ENCODE assay signal across 8 cellular contexts in genomic region chr13:114118763-114119123, GRCh38. TPM values are rescaled to one million over a fixed set of nuclear protein-coding genes. Genes with fewer than 3 reads are reported as not detected.
A peak's percentile ranks its signal among the peaks of the same experiment; 100 is the strongest.
DNase-seq lines count a peak whose midpoint lies in the region; ATAC-seq, FAIRE-seq and TF ChIP-seq lines count a peak whose summit lies in the region.

No MANE protein-coding gene starts in this region.

- no peaks in the 10 kb centered on the region for H3K27me3 Mint-ChIP-seq in activated naive CD8-positive, alpha-beta T cell treated with anti-CD3 and anti-CD28 coated beads, Interleukin-2, amount 50 U/mL, for 24 hours
- no peaks in the 10 kb centered on the region for H3K27me3 Mint-ChIP-seq in stimulated activated memory B cell treated with anti-CD40 and anti-IgM and Interleukin-4, amounts not matched to agents 10 μg/mL and 1 μg/mL and 100 μg/mL, for 72 hours

- ATAC-seq in activated naive CD8-positive, alpha-beta T cell treated with anti-CD3 and anti-CD28 coated beads, Interleukin-2, amount 50 U/mL, for 24 hours, result no peak
- ATAC-seq in stimulated activated memory B cell treated with anti-CD40 and anti-IgM and Interleukin-4, amounts not matched to agents 10 μg/mL and 1 μg/mL and 100 μg/mL, for 72 hours, result peak; percentile 14
- no peak for ATAC-seq in foreskin keratinocyte

- H3K36me3 ChIP-seq in iPS-20b (ENCODE audit: insufficient read depth, low read depth, low read length), result no peaks in the 10 kb centered on the region

- H3K27ac ChIP-seq in iPS-20b (ENCODE audit: low read length), result no peak overlapping the region
- H3K27ac ChIP-seq in foreskin keratinocyte, result no peak overlapping the region

- no peak for FAIRE-seq in H54 (lab: Jason Lieb, UNC)

- no peaks in the 10 kb centered on the region for H3K9me3 Mint-ChIP-seq in activated naive CD8-positive, alpha-beta T cell treated with anti-CD3 and anti-CD28 coated beads, Interleukin-2, amount 50 U/mL, for 24 hours
- no peaks in the 10 kb centered on the region for H3K9me3 Mint-ChIP-seq in stimulated activated memory B cell treated with anti-CD40 and anti-IgM and Interleukin-4, amounts not matched to agents 10 μg/mL and 1 μg/mL and 100 μg/mL, for 72 hours

- H3K4me3 Mint-ChIP-seq in activated naive CD8-positive, alpha-beta T cell treated with anti-CD3 and anti-CD28 coated beads, Interleukin-2, amount 50 U/mL, for 24 hours, result peak overlapping the region; percentile 34
- no peak overlapping the region for H3K4me3 Mint-ChIP-seq in stimulated activated memory B cell treated with anti-CD40 and anti-IgM and Interleukin-4, amounts not matched to agents 10 μg/mL and 1 μg/mL and 100 μg/mL, for 72 hours

- peaks cover 10% of the 10 kb centered on the region for H3K4me1 ChIP-seq in iPS-20b (ENCODE audit: insufficient read depth, low read length)
- H3K4me1 ChIP-seq in foreskin keratinocyte, result peaks cover 20% of the 10 kb centered on the region

- peak overlapping the region; percentile 32 for H3K27ac Mint-ChIP-seq in activated naive CD8-positive, alpha-beta T cell treated with anti-CD3 and anti-CD28 coated beads, Interleukin-2, amount 50 U/mL, for 24 hours
- H3K27ac Mint-ChIP-seq in stimulated activated memory B cell treated with anti-CD40 and anti-IgM and Interleukin-4, amounts not matched to agents 10 μg/mL and 1 μg/mL and 100 μg/mL, for 72 hours, result peak overlapping the region; percentile 66

- peak overlapping the region; percentile 54; the same call in 1 of the 2 replicates for H3K9ac ChIP-seq in iPS-20b (ENCODE audit: low read depth, low read length)

- no peaks in the 10 kb centered on the region for H3K27me3 ChIP-seq in iPS-20b (ENCODE audit: insufficient read depth, low read length)
- no peaks in the 10 kb centered on the region for H3K27me3 ChIP-seq in foreskin keratinocyte

- DNase-seq in H54 (ENCODE audit: insufficient read length, low spot score) (no peak), GF-D8 (lab: John Stamatoyannopoulos, UW) (no peak), C1 segment of cervical spinal cord (lab: John Stamatoyannopoulos, UW) (no peak), NCI-H1694 (lab: John Stamatoyannopoulos, UW) (no peak), foreskin keratinocyte (no peak)
- no peak for DNase-seq in activated naive CD8-positive, alpha-beta T cell treated with anti-CD3 and anti-CD28 coated beads, Interleukin-2, amount 50 U/mL, for 24 hours

- peak overlapping the region; percentile 60; the same call in 1 of the 2 replicates for H3K4me3 ChIP-seq in iPS-20b (ENCODE audit: low read length)

- peaks cover 78% of the 10 kb centered on the region for H3K4me1 Mint-ChIP-seq in activated naive CD8-positive, alpha-beta T cell treated with anti-CD3 and anti-CD28 coated beads, Interleukin-2, amount 50 U/mL, for 24 hours
- H3K4me1 Mint-ChIP-seq in stimulated activated memory B cell treated with anti-CD40 and anti-IgM and Interleukin-4, amounts not matched to agents 10 μg/mL and 1 μg/mL and 100 μg/mL, for 72 hours, result peaks cover 67% of the 10 kb centered on the region

- peak; percentile 10; the same call in 1 of the 2 replicates for TF ChIP-seq POLR2A in H54 (IDR thresholded peaks at IDR 0.05; ENCODE audit: low read depth, low read length)

- no peaks in the 10 kb centered on the region for H3K9me3 ChIP-seq in iPS-20b (ENCODE audit: insufficient read depth, low read depth, low read length)

- no peak for TF ChIP-seq CTCF in foreskin keratinocyte (conservative IDR thresholded peaks at IDR 0.05)

- H3K36me3 Mint-ChIP-seq in activated naive CD8-positive, alpha-beta T cell treated with anti-CD3 and anti-CD28 coated beads, Interleukin-2, amount 50 U/mL, for 24 hours (ENCODE audit: low read depth), result peaks cover 7% of the 10 kb centered on the region
- H3K36me3 Mint-ChIP-seq in stimulated activated memory B cell treated with anti-CD40 and anti-IgM and Interleukin-4, amounts not matched to agents 10 μg/mL and 1 μg/mL and 100 μg/mL, for 72 hours, result peaks cover 9% of the 10 kb centered on the region

RNA-seq across cellular contexts. Expression of gene RASA3, which starts 13.7 kb away (rescaled TPM):
- total RNA-seq in foreskin keratinocyte, result 7.7 and 9.2 TPM in 2 replicates
- polyA plus RNA-seq in foreskin keratinocyte, result 4.1 and 4.8 TPM in 2 replicates
